ENCODE assay signal across 18 cellular contexts in the genomic region with DNA sequence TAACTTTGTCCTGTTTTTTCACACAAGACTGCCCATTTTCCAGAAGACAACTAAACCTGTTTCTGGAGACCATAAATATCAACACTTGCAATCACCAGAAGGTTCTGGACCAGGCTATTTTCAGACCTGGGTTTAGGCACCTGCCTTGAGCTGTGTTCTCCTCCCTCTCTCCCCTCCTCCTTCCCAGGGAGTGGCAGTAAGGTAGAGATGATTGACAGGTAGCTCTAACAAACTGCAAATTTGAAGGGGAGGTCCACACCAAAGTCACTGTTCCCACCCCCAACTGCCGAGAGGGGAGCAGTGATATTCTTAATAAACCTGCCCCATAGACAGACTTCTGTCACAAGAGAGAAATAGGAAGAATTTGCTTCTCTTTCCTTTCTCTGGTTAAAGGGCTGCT.
"Had no signal": no experiment of that assay in that cellular context is flagged by ENCODE, and none has a peak within 500 bp of the region (broad histone marks: within the 10 kb centered on the region; RNA-seq: fewer than 3 reads in every experiment).

No MANE protein-coding gene starts in this region.

- H3K4me3 ChIP-seq: adrenal gland, ascending aorta, stomach, transverse colon had no signal

- H3K4me3 Mint-ChIP-seq: activated naive CD4-positive, alpha-beta T cell treated with anti-CD3 and anti-CD28 coated beads, Interleukin-2, amount 10 ng/mL, durations not matched to agents 7 days and 5 days; central memory CD8-positive, alpha-beta T cell; mesothelial cell of epicardium; natural killer cell; stimulated activated effector memory CD8-positive, alpha-beta T cell treated with anti-CD3 and anti-CD28 coated beads, Interleukin-12 subunit alpha, Interleukin-12 subunit beta, amount 100 ng/mL, for 72 hours had no signal

- H3K4me1 ChIP-seq: adrenal gland, foreskin keratinocyte, stomach, transverse colon had no signal

- ATAC-seq: natural killer cell, sciatic nerve had no signal

- H3K36me3 ChIP-seq: adrenal gland, ascending aorta, stomach, transverse colon had no signal

- H3K9me3 ChIP-seq: adrenal gland, ascending aorta, stomach, transverse colon had no signal

- FAIRE-seq: colon, small intestine, TTC549, urothelium cell line had no signal

- H3K27ac ChIP-seq: adrenal gland, ascending aorta, foreskin keratinocyte, stomach, transverse colon had no signal

- DNase-seq: activated CD4-positive, alpha-beta T cell treated with anti-CD3 and anti-CD28 coated beads for 4 hours; activated naive CD4-positive, alpha-beta T cell treated with anti-CD3 and anti-CD28 coated beads, Interleukin-2, amount 10 ng/mL, durations not matched to agents 7 days and 5 days; adrenal gland; effector memory CD4-positive, alpha-beta T cell; foreskin keratinocyte; natural killer cell; small intestine; stomach; T-helper 1 cell; transverse colon had no signal

- H3K27ac Mint-ChIP-seq: activated naive CD4-positive, alpha-beta T cell treated with anti-CD3 and anti-CD28 coated beads, Interleukin-2, amount 10 ng/mL, durations not matched to agents 7 days and 5 days; mesothelial cell of epicardium; natural killer cell; stimulated activated effector memory CD8-positive, alpha-beta T cell treated with anti-CD3 and anti-CD28 coated beads, Interleukin-12 subunit alpha, Interleukin-12 subunit beta, amount 100 ng/mL, for 72 hours had no signal

- H3K27me3 ChIP-seq: ascending aorta, foreskin keratinocyte, transverse colon had no signal

- H3K9me3 Mint-ChIP-seq: activated naive CD4-positive, alpha-beta T cell treated with anti-CD3 and anti-CD28 coated beads, Interleukin-2, amount 10 ng/mL, durations not matched to agents 7 days and 5 days; central memory CD8-positive, alpha-beta T cell; mesothelial cell of epicardium; natural killer cell; stimulated activated effector memory CD8-positive, alpha-beta T cell treated with anti-CD3 and anti-CD28 coated beads, Interleukin-12 subunit alpha, Interleukin-12 subunit beta, amount 100 ng/mL, for 72 hours had no signal

- H3K36me3 Mint-ChIP-seq: activated naive CD4-positive, alpha-beta T cell treated with anti-CD3 and anti-CD28 coated beads, Interleukin-2, amount 10 ng/mL, durations not matched to agents 7 days and 5 days; mesothelial cell of epicardium; natural killer cell; stimulated activated effector memory CD8-positive, alpha-beta T cell treated with anti-CD3 and anti-CD28 coated beads, Interleukin-12 subunit alpha, Interleukin-12 subunit beta, amount 100 ng/mL, for 72 hours had no signal

- H3K4me1 Mint-ChIP-seq: mesothelial cell of epicardium had no signal
